1 cellular context compared by ENCODE assay signal in genomic region chr2:96484096-96484495, GRCh38.
TF ChIP-seq lines count a peak whose summit lies in the region.

No MANE protein-coding gene starts in this region.

TF ChIP-seq in H1, 55 proteins besides CTCF, POLR2A, EP300 and RAD21:
- TF ChIP-seq E2F6 (IDR thresholded peaks at IDR 0.05): no peak
- no peak for TF ChIP-seq USF2 (IDR thresholded peaks at IDR 0.05; ENCODE audit: low read length)
- TF ChIP-seq RBBP5 (IDR thresholded peaks at IDR 0.05; ENCODE audit: borderline replicate concordance, low read depth, low read length): no peak
- no peak for TF ChIP-seq BACH1 (IDR thresholded peaks at IDR 0.05; ENCODE audit: low read length)
- no peak for TF ChIP-seq FOSL1 (IDR thresholded peaks at IDR 0.05; ENCODE audit: insufficient read depth, low read depth, low read length)
- no peak for TF ChIP-seq ATF3 (IDR thresholded peaks at IDR 0.05; ENCODE audit: insufficient read depth, low read depth, low read length)
- no peak for TF ChIP-seq CHD2 (IDR thresholded peaks at IDR 0.05; ENCODE audit: low read length)
- no peak for TF ChIP-seq POLR2AphosphoS5 (IDR thresholded peaks at IDR 0.05; ENCODE audit: low read depth, low read length)
- no peak for TF ChIP-seq SP4 (IDR thresholded peaks at IDR 0.05; ENCODE audit: low read length)
TF ChIP-seq in H1: peak in this region for 0.
